In genomic region chr11:21933095-21933494, GRCh38 we compare ENCODE assay signal across 10 cellular contexts.
DNase-seq lines count a peak whose midpoint lies in the region; ATAC-seq and TF ChIP-seq lines count a peak whose summit lies in the region.
"Had no signal": no experiment of that assay in that cellular context is flagged by ENCODE, and none has a peak within 500 bp of the region (broad histone marks: within the 10 kb centered on the region; RNA-seq: fewer than 3 reads in every experiment).

No MANE protein-coding gene starts in this region.

- H3K36me3 ChIP-seq in GM23248 (ENCODE audit: low read depth): no peaks in the 10 kb centered on the region
- H3K36me3 ChIP-seq in lower lobe of right lung: no peaks in the 10 kb centered on the region

- no peak overlapping the region for H3K9ac ChIP-seq in GM23248

- no peak overlapping the region for H2AFZ ChIP-seq in GM23248

- H3K4me3 ChIP-seq in GM23248 (no peak overlapping the region), lower lobe of right lung (no peak overlapping the region)

- H3K79me2 ChIP-seq in GM23248 (ENCODE audit: insufficient read depth): no peaks in the 10 kb centered on the region

- no peaks in the 10 kb centered on the region for H3F3A ChIP-seq in GM23248 (ENCODE audit: insufficient read depth)

- H3K27ac ChIP-seq in GM23248 (no peak overlapping the region), VCaP (no peak overlapping the region), lower lobe of right lung (no peak overlapping the region)

- H3K9me3 ChIP-seq in GM23248 (ENCODE audit: low read depth) (no peaks in the 10 kb centered on the region), lower lobe of right lung (no peaks in the 10 kb centered on the region)

- ATAC-seq in lower lobe of right lung (no peak), GM19452 (IDR thresholded peaks at IDR 0.05; ENCODE audit: unreplicated experiment) (no peak), HG02588 (IDR thresholded peaks at IDR 0.05; ENCODE audit: unreplicated experiment) (no peak)

- H3K27me3 ChIP-seq in GM23248 (replicated peaks; ENCODE audit: insufficient read depth) (no peaks in the 10 kb centered on the region), lower lobe of right lung (ENCODE audit: low read depth) (no peaks in the 10 kb centered on the region)

- no peaks in the 10 kb centered on the region for H3K9me2 ChIP-seq in GM23248 (ENCODE audit: insufficient read depth)

- H4K20me1 ChIP-seq in GM23248 (ENCODE audit: insufficient read depth): no peaks in the 10 kb centered on the region

- H3K4me2 ChIP-seq in GM23248 (ENCODE audit: unreplicated experiment): no peak overlapping the region

- peak; percentile 35 for DNase-seq in D341Med (ENCODE audit: low spot score)
- DNase-seq in GM23248: peak; percentile 9
- DNase-seq in lower lobe of right lung: no peak
- DNase-seq in NCI-H2029 (lab: John Stamatoyannopoulos, UW): no peak
- no peak for DNase-seq in SHP77 (lab: John Stamatoyannopoulos, UW)
- DNase-seq: effector CD8-positive, alpha-beta T cell; kidney glomerular epithelial cell had no signal

- WGBS in GM23248 (ENCODE audit: low coverage in 1 of 2, low lambda C conversion rate in 2 of 2, missing lambda C conversion rate in 2 of 2), 2 experiments: 0 to 8% methylated on average over 1 of the region's 1 CpG

- intact Hi-C loops in lower lobe of right lung (cut with DNase I): no loop called here

- H3K4me1 ChIP-seq in GM23248 (ENCODE audit: insufficient read depth): no peaks in the 10 kb centered on the region
- no peaks in the 10 kb centered on the region for H3K4me1 ChIP-seq in lower lobe of right lung

- peak; percentile 71 for TF ChIP-seq CTCF in VCaP (conservative IDR thresholded peaks at IDR 0.05)
- TF ChIP-seq CTCF in lower lobe of right lung (IDR thresholded peaks at IDR 0.05): peak; percentile 33

- in situ Hi-C loops in GM23248 (cut with MboI): no loop called here

Comparison
In these comparisons a context has a peak if more than half of its experiments do, and no peak if none do; other contexts are left out.
1. DNase-seq: peak in D341Med (single experiment) and GM23248 (single experiment); none in lower lobe of right lung (single experiment), NCI-H2029 (single experiment) and SHP77 (0 of 2).